In genomic region chr2:69180227-69180626, GRCh38 we compare ENCODE assay signal across 33 cellular contexts.
A peak's percentile ranks its signal among the peaks of the same experiment; 100 is the strongest.
DNase-seq lines count a peak whose midpoint lies in the region; ATAC-seq and TF ChIP-seq lines count a peak whose summit lies in the region.
"Had no signal": no experiment of that assay in that cellular context is flagged by ENCODE, and none has a peak within 500 bp of the region (broad histone marks: within the 10 kb centered on the region; RNA-seq: fewer than 3 reads in every experiment).

No MANE protein-coding gene starts in this region.

- H2BK5ac ChIP-seq in mesenchymal stem cell (ENCODE audit: low read depth, low read length, poor library complexity, severe bottlenecking) = no peak overlapping the region

- peak; percentile 53 for DNase-seq in SIG-M5 treated with dmso at 0.1 percent for 504 hours (lab: John Stamatoyannopoulos, UW; ENCODE audit: unreplicated experiment)
- DNase-seq in SIG-M5 (lab: John Stamatoyannopoulos, UW) = no peak
- no peak for DNase-seq in Panc1 (ENCODE audit: low read depth, low spot score)
- no peak for DNase-seq in mesenchymal stem cell
- no peak for DNase-seq in uterus
- no peak for DNase-seq in adrenal gland
- no peak for DNase-seq in CD4-positive, alpha-beta T cell
- DNase-seq in Peyer's patch = no peak
- DNase-seq: 8988T; activated CD4-positive, alpha-beta T cell treated with anti-CD3 and anti-CD28 coated beads for 48 hours; activated CD8-positive, alpha-beta memory T cell treated with anti-CD3 and anti-CD28 coated beads for 24 hours; Calu3; DMS79 treated with DMSO at 0.1 percent for 48 hours; effector memory CD4-positive, alpha-beta T cell; erythroblast; GDM1; GM23248; heart left ventricle; naive thymus-derived CD8-positive, alpha-beta T cell; NCI-H1436; NCI-H2081; NCI-H526; NK-92 treated with Interleukin-12 subunit alpha and Interleukin-12 subunit beta, amount 100 ng/mL, for 24 hours; occipital lobe; psoas muscle; T1000; WERI-Rb-1 had no signal

- CTCF ChIA-PET in Panc1 (lab: Charles Lee) = no interaction called here
- CTCF ChIA-PET in CD4-positive, alpha-beta T cell (lab: Charles Lee) = no interaction called here

- H3K27me3 Mint-ChIP-seq in CD4-positive, alpha-beta T cell = peaks cover 22% of the 10 kb centered on the region

- H4K91ac ChIP-seq in mesenchymal stem cell (ENCODE audit: low read length) = peak overlapping the region; percentile 99

- H2AK5ac ChIP-seq in mesenchymal stem cell (ENCODE audit: low read length, severe bottlenecking) = no peak overlapping the region

- H4K8ac ChIP-seq in mesenchymal stem cell (ENCODE audit: low read length) = peak overlapping the region; percentile 99

- H2AFZ ChIP-seq in mesenchymal stem cell (ENCODE audit: low read depth, low read length) = no peak overlapping the region
- H2AFZ ChIP-seq: GM23248 had no signal

- no peak overlapping the region for H3K4me3 Mint-ChIP-seq in CD4-positive, alpha-beta T cell
- H3K4me3 Mint-ChIP-seq: activated naive CD8-positive, alpha-beta T cell; naive thymus-derived CD8-positive, alpha-beta T cell; stimulated activated memory B cell treated with anti-CD40 and anti-IgM and Interleukin-4, amounts not matched to agents 10 μg/mL and 1 μg/mL and 100 μg/mL, for 72 hours had no signal

- H3K27me3 ChIP-seq in Panc1 (ENCODE audit: control insufficient read depth, insufficient read depth, low read length) (no peaks in the 10 kb centered on the region), mesenchymal stem cell (ENCODE audit: control insufficient read depth in 1 of 2, insufficient read depth in 1 of 2, low read length in 2 of 2) (no peaks in the 10 kb centered on the region), uterus (no peaks in the 10 kb centered on the region), adrenal gland (no peaks in the 10 kb centered on the region), Peyer's patch (no peaks in the 10 kb centered on the region)
- peaks cover 6% of the 10 kb centered on the region for H3K27me3 ChIP-seq in CD4-positive, alpha-beta T cell (ENCODE audit: control insufficient read depth, insufficient read depth, low read length)
- H3K27me3 ChIP-seq: cardiac muscle cell, heart left ventricle, SJSA1 had no signal

- TF ChIP-seq POLR2A in uterus (IDR thresholded peaks at IDR 0.05) = no peak
- TF ChIP-seq POLR2A in adrenal gland (IDR thresholded peaks at IDR 0.05) = no peak
- TF ChIP-seq POLR2A in Peyer's patch (IDR thresholded peaks at IDR 0.05) = no peak

- TF ChIP-seq CTCF in Panc1 (IDR thresholded peaks at IDR 0.05) (no peak), uterus (IDR thresholded peaks at IDR 0.05) (no peak), adrenal gland (IDR thresholded peaks at IDR 0.05) (no peak), Peyer's patch (IDR thresholded peaks at IDR 0.05) (no peak)
- no peak for TF ChIP-seq CTCF in CD4-positive, alpha-beta T cell (IDR thresholded peaks at IDR 0.05)

- in situ Hi-C loops in Panc1 (cut with HindIII; ENCODE audit: low pct_unique_long_range_greater_than_20kb, low sequenced_read_pairs) = no loop called here

- H3K23ac ChIP-seq in mesenchymal stem cell (ENCODE audit: low read length in 2 of 2) = no peak overlapping the region

- H3K27ac Mint-ChIP-seq in CD4-positive, alpha-beta T cell = no peak overlapping the region
- H3K27ac Mint-ChIP-seq: activated naive CD8-positive, alpha-beta T cell; naive thymus-derived CD8-positive, alpha-beta T cell; stimulated activated memory B cell treated with anti-CD40 and anti-IgM and Interleukin-4, amounts not matched to agents 10 μg/mL and 1 μg/mL and 100 μg/mL, for 72 hours had no signal

- peak overlapping the region; percentile 88 to 92 for H3K18ac ChIP-seq in mesenchymal stem cell (ENCODE audit: low read depth in 1 of 2, low read length in 2 of 2)

- H3K36me3 ChIP-seq in Panc1 (ENCODE audit: control insufficient read depth, insufficient read depth, low read length) = peaks cover 7% of the 10 kb centered on the region; the same call in 1 of the 2 replicates
- peaks cover 17 to 37% of the 10 kb centered on the region in 2 experiments for H3K36me3 ChIP-seq in mesenchymal stem cell (ENCODE audit: control insufficient read depth in 1 of 2, insufficient read depth in 2 of 2, low read depth in 1 of 2, low read length in 2 of 2)
- H3K36me3 ChIP-seq in uterus = no peaks in the 10 kb centered on the region
- peaks cover 0 to 31% of the 10 kb centered on the region in 2 donors for H3K36me3 ChIP-seq in adrenal gland (replicated peaks in 1 of 2)
- H3K36me3 ChIP-seq in Peyer's patch = no peaks in the 10 kb centered on the region

- H3K9ac ChIP-seq in mesenchymal stem cell (ENCODE audit: low read length) = no peak overlapping the region
- H3K9ac ChIP-seq: GM23248 had no signal

- H3K4ac ChIP-seq in mesenchymal stem cell (ENCODE audit: low read depth in 1 of 2, low read length in 2 of 2) = peak overlapping the region; percentile 57 to 85

- H3K9me3 ChIP-seq in Panc1 (ENCODE audit: control insufficient read depth, insufficient read depth, low read depth, low read length) (no peaks in the 10 kb centered on the region), mesenchymal stem cell (ENCODE audit: control insufficient read depth, low read length) (no peaks in the 10 kb centered on the region), uterus (no peaks in the 10 kb centered on the region), adrenal gland (replicated peaks in 1 of 3) (no peaks in the 10 kb centered on the region), Peyer's patch (no peaks in the 10 kb centered on the region)
- H3K9me3 ChIP-seq in CD4-positive, alpha-beta T cell (ENCODE audit: control insufficient read depth, low read length) = no peaks in the 10 kb centered on the region
- H3K9me3 ChIP-seq: heart left ventricle, psoas muscle, SJSA1 had no signal

- no peaks in the 10 kb centered on the region for H3K9me3 Mint-ChIP-seq in CD4-positive, alpha-beta T cell
- H3K9me3 Mint-ChIP-seq: naive thymus-derived CD8-positive, alpha-beta T cell; stimulated activated memory B cell treated with anti-CD40 and anti-IgM and Interleukin-4, amounts not matched to agents 10 μg/mL and 1 μg/mL and 100 μg/mL, for 72 hours had no signal

- no TSS peak for BruUV-seq in Panc1 (replicated peaks; lab: Mats Ljungman, UMichigan)

- intact Hi-C loops in Panc1 (cut with micrococcal nuclease; ENCODE audit: unreplicated experiment) (no loop called here), uterus (cut with DNase I; ENCODE audit: low total_unique reads) (no loop called here), adrenal gland (cut with DNase I) (no loop called here)
- intact Hi-C loops in CD4-positive, alpha-beta T cell (cut with DNase I, micrococcal nuclease) = no loop called here

- peaks cover 3% of the 10 kb centered on the region for H3K4me1 ChIP-seq in Panc1 (ENCODE audit: control insufficient read depth, insufficient read depth, low read length)
- peaks cover 11% of the 10 kb centered on the region for H3K4me1 ChIP-seq in mesenchymal stem cell (ENCODE audit: control insufficient read depth, insufficient read depth, low read depth, low read length)
- H3K4me1 ChIP-seq in uterus = peaks cover 3 to 10% of the 10 kb centered on the region in 2 donors
- peaks cover 8 to 19% of the 10 kb centered on the region in 2 donors for H3K4me1 ChIP-seq in adrenal gland (replicated peaks in 1 of 2)
- H3K4me1 ChIP-seq in Peyer's patch = no peaks in the 10 kb centered on the region

- peak overlapping the region; percentile 60 for H3K27ac ChIP-seq in Panc1 (ENCODE audit: low read length)
- H3K27ac ChIP-seq in mesenchymal stem cell (ENCODE audit: low read length, poor library complexity, severe bottlenecking) = no peak overlapping the region
- peak overlapping the region; percentile 88 to 97 for H3K27ac ChIP-seq in uterus
- H3K27ac ChIP-seq in adrenal gland = peak overlapping the region in 1 of 5 donors; percentile 31
- no peak overlapping the region for H3K27ac ChIP-seq in CD4-positive, alpha-beta T cell (ENCODE audit: low read depth, low read length)
- H3K27ac ChIP-seq in Peyer's patch = peak overlapping the region in 1 of 4 donors; percentile 16
- H3K27ac ChIP-seq: C4-2B, cardiac muscle cell, GM23248, psoas muscle, SJSA1, WERI-Rb-1 had no signal

- H2BK15ac ChIP-seq in mesenchymal stem cell (ENCODE audit: low read depth, poor library complexity, severe bottlenecking) = no peak overlapping the region

- no peaks in the 10 kb centered on the region for H3K79me1 ChIP-seq in mesenchymal stem cell (replicated peaks; ENCODE audit: low read length, poor library complexity, severe bottlenecking)

- H3K4me1 Mint-ChIP-seq in CD4-positive, alpha-beta T cell (ENCODE audit: low read depth) = no peaks in the 10 kb centered on the region
- H3K4me1 Mint-ChIP-seq: stimulated activated memory B cell treated with anti-CD40 and anti-IgM and Interleukin-4, amounts not matched to agents 10 μg/mL and 1 μg/mL and 100 μg/mL, for 72 hours had no signal

- no peaks in the 10 kb centered on the region for H3K36me3 Mint-ChIP-seq in CD4-positive, alpha-beta T cell (ENCODE audit: low read depth)
- H3K36me3 Mint-ChIP-seq: activated naive CD8-positive, alpha-beta T cell; naive thymus-derived CD8-positive, alpha-beta T cell; stimulated activated memory B cell treated with anti-CD40 and anti-IgM and Interleukin-4, amounts not matched to agents 10 μg/mL and 1 μg/mL and 100 μg/mL, for 72 hours had no signal

- H3K4me3 ChIP-seq in Panc1 (ENCODE audit: low read depth in 2 of 2, low read length in 2 of 2) (no peak overlapping the region), mesenchymal stem cell (ENCODE audit: insufficient read depth in 1 of 2, low read depth in 1 of 2, low read length in 2 of 2) (no peak overlapping the region), uterus (no peak overlapping the region), adrenal gland (no peak overlapping the region), Peyer's patch (no peak overlapping the region)
- H3K4me3 ChIP-seq: cardiac muscle cell, GM23248, heart left ventricle, K562, psoas muscle, SJSA1 had no signal

- POLR2A ChIA-PET in Panc1 (lab: Charles Lee) = no interaction called here
- POLR2A ChIA-PET in CD4-positive, alpha-beta T cell (lab: Charles Lee) = no interaction called here

- H3K14ac ChIP-seq in mesenchymal stem cell (ENCODE audit: low read length in 2 of 2) = no peak overlapping the region

- no peak for ATAC-seq in Panc1
- ATAC-seq in CD4-positive, alpha-beta T cell (ENCODE audit: poor library complexity) = no peak
- ATAC-seq: heart left ventricle; K562; naive thymus-derived CD8-positive, alpha-beta T cell; psoas muscle had no signal

- H2BK120ac ChIP-seq in mesenchymal stem cell (ENCODE audit: low read depth, low read length) = no peak overlapping the region

- H2BK12ac ChIP-seq in mesenchymal stem cell (ENCODE audit: low read length in 2 of 2) = peak overlapping the region; percentile 95 to 99

- no peak overlapping the region for H3K4me2 ChIP-seq in mesenchymal stem cell (ENCODE audit: low read length, poor library complexity, severe bottlenecking)

- 99% methylated on average over 1 of the region's 1 CpG for WGBS in mesenchymal stem cell
- 94 to 100% (median 96%) methylated on average over 1 of the region's 1 CpG for WGBS in adrenal gland, 4 donors

Comparison
In these comparisons a context has a peak if more than half of its experiments do, and no peak if none do; other contexts are left out.
1. H3K27ac ChIP-seq: peak in Panc1 (single experiment) and uterus (2 of 2); none in mesenchymal stem cell (single experiment) and CD4-positive, alpha-beta T cell (single experiment).